ENCODE assay signal across 8 cellular contexts in genomic region chr15:70875001-70875782, GRCh38. TPM values are rescaled to one million over a fixed set of nuclear protein-coding genes. Genes with fewer than 3 reads are reported as not detected.
DNase-seq lines count a peak whose midpoint lies in the region; ATAC-seq and TF ChIP-seq lines count a peak whose summit lies in the region.

No MANE protein-coding gene starts in this region.

- H3K4me3 ChIP-seq in GM06990 (replicated peaks; ENCODE audit: low read depth, low read length): no peak overlapping the region
- no peak overlapping the region for H3K4me3 ChIP-seq in fibroblast of villous mesenchyme (ENCODE audit: low read depth, low read length)

- no peaks in the 10 kb centered on the region for H3K27me3 ChIP-seq in GM06990 (replicated peaks; ENCODE audit: control insufficient read depth, insufficient read depth, low read length)

- no peak overlapping the region for H3K27ac Mint-ChIP-seq in progenitor cell of endocrine pancreas

- TF ChIP-seq CTCF in GM06990 (IDR thresholded peaks at IDR 0.05; ENCODE audit: insufficient read depth, low read length, poor library complexity, severe bottlenecking): peak; percentile 38
- TF ChIP-seq CTCF in fibroblast of villous mesenchyme (IDR thresholded peaks at IDR 0.05; ENCODE audit: insufficient read depth, low read depth, low read length): peak; percentile 71
- TF ChIP-seq CTCF in progenitor cell of endocrine pancreas (IDR thresholded peaks at IDR 0.05; ENCODE audit: unreplicated experiment): peak; percentile 34

- no peak overlapping the region for H3K4me3 Mint-ChIP-seq in progenitor cell of endocrine pancreas (ENCODE audit: low read depth)

- H3K27me3 Mint-ChIP-seq in progenitor cell of endocrine pancreas: no peaks in the 10 kb centered on the region

- DNase-seq in GM06990 (ENCODE audit: extremely low read depth, insufficient read length) (no peak), SW480 (ENCODE audit: low spot score) (peak; percentile 39), fibroblast of villous mesenchyme (ENCODE audit: low read depth) (peak; percentile 54), progenitor cell of endocrine pancreas (ENCODE audit: low spot score, unreplicated experiment) (no peak), NCI-H69 (lab: John Stamatoyannopoulos, UW) (no peak), activated T-cell treated with anti-CD3 and anti-CD28 coated beads for 4 hours (no peak), NCI-H187 (lab: John Stamatoyannopoulos, UW) (no peak)

- ATAC-seq in GM19035 (IDR thresholded peaks at IDR 0.05; ENCODE audit: unreplicated experiment): no peak

- peaks cover 2% of the 10 kb centered on the region for H3K4me1 Mint-ChIP-seq in progenitor cell of endocrine pancreas (ENCODE audit: low read depth)

- no peaks in the 10 kb centered on the region for H3K36me3 ChIP-seq in GM06990 (ENCODE audit: control insufficient read depth, insufficient read depth, low read length)

- H3K36me3 Mint-ChIP-seq in progenitor cell of endocrine pancreas (ENCODE audit: insufficient read depth): peaks cover 3% of the 10 kb centered on the region

- peaks cover 9% of the 10 kb centered on the region for H3K9me3 Mint-ChIP-seq in progenitor cell of endocrine pancreas (ENCODE audit: low read depth)

RNA-seq across cellular contexts. Expression of gene THAP10, which starts 17.0 kb away (rescaled TPM):
- 1.9 and 2.6 TPM in 2 replicates for total RNA-seq in fibroblast of villous mesenchyme
- total RNA-seq in progenitor cell of endocrine pancreas: 4.1 and 4.5 TPM in 2 replicates

RNA-seq across cellular contexts. Expression of gene LRRC49, which starts 17.4 kb away (rescaled TPM):
- 10.3 and 14.2 TPM in 2 replicates for total RNA-seq in fibroblast of villous mesenchyme
- 23.4 and 23.6 TPM in 2 replicates for total RNA-seq in progenitor cell of endocrine pancreas

RNA-seq across cellular contexts. Expression of gene LARP6, which starts 21.2 kb away (rescaled TPM):
- total RNA-seq in fibroblast of villous mesenchyme: 36.7 and 46.7 TPM in 2 replicates
- total RNA-seq in progenitor cell of endocrine pancreas: 17.5 and 22.6 TPM in 2 replicates

Comparison
In these comparisons a context has a peak if more than half of its experiments do, and no peak if none do; other contexts are left out.
1. DNase-seq: peak in SW480 (single experiment) and fibroblast of villous mesenchyme (single experiment); none in GM06990 (single experiment), progenitor cell of endocrine pancreas (single experiment), NCI-H69 (single experiment), activated T-cell treated with anti-CD3 and anti-CD28 coated beads for 4 hours (single experiment) and NCI-H187 (0 of 2).
2. Peak in every context shown above with its lines, with median percentiles within 50 percentile points of each other: CTCF ChIP-seq.